In the genomic region with DNA sequence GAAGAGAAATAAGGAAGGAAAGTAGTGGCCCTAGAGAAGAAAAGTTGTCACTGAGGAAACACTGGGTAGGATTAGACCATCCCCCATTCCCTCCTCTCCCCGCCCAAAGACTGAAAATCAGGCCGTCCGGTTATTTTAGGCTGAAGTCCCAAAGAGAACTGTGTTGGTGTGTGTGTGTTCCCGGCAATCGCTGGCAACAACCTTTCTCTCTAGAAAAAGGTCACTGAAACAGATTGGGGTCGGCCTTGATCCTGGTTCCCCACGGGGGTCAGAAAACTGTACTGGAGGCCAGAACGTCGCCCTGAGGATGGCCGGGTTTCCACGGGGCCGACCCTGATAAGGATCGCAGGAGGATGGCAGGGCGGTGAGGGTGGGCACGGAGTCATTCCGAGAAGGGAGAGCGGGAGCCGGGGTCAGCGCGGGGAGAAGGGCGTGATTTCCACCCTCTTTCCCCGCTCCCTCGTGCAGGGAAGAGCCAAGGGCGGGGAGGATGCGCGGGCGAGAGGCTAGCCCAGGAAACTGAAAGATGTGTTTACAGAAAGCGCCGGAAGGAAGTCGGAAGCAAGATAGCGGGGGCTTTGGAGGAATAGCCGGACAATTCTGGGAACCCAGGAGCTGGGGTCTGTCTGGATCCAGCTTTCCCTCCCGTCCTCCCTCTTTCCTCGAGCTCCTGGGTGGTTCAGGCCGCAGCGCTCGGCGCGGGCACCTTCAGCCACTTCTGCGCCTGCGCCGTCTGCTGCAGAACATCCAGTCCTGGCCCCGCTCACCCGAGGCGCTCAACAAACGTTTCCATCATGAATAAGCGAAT, we compare ENCODE assay signal across 8 cellular contexts. TPM values are rescaled to one million over a fixed set of nuclear protein-coding genes. Genes with fewer than 3 reads are reported as not detected.
A peak's percentile ranks its signal among the peaks of the same experiment; 100 is the strongest.
DNase-seq lines count a peak whose midpoint lies in the region; ATAC-seq lines count a peak whose summit lies in the region.

No MANE protein-coding gene starts in this region.

- peak overlapping the region; percentile 87 to 88 (median 87) for H3K4me3 Mint-ChIP-seq in T-cell

- peaks cover 0 to 4% (median 0%) of the 10 kb centered on the region in 3 donors for H3K9me3 Mint-ChIP-seq in T-cell

- peak overlapping the region; percentile 88 to 97 for H3K27ac Mint-ChIP-seq in T-cell

- POLR2A ChIA-PET in T-cell (lab: Charles Lee) = no interaction called here

- DNase-seq in Ammon's horn (ENCODE audit: low spot score) = peak; percentile 60
- peak; percentile 15 to 68 (median 50) for DNase-seq in T-cell
- peak; percentile 28 to 51 for DNase-seq in hippocampal formation (lab: John Stamatoyannopoulos, UW)
- peak; percentile 48 to 65 (median 56) for DNase-seq in stimulated activated CD4-positive, alpha-beta T cell treated with anti-CD3 and anti-CD28 coated beads, Interleukin-12 subunit alpha, Interleukin-12 subunit beta, amount 100 ng/mL, for 48 hours (ENCODE audit: low read depth in 2 of 3, low spot score in 1 of 3)
- no peak for DNase-seq in NCI-H1436 treated with DMSO at 0.1 percent for 48 hours (lab: John Stamatoyannopoulos, UW)
- no peak for DNase-seq in NCI-H1105 treated with DMSO at 0.1 percent for 48 hours (lab: John Stamatoyannopoulos, UW)

- H3K27ac ChIP-seq in adipose tissue (ENCODE audit: low read depth, low read length) = peak overlapping the region; percentile 35

- CTCF ChIA-PET in T-cell (lab: Charles Lee) = no interaction called here

- 3 to 16% (median 5%) methylated on average over 40 to 47 of the region's 47 CpGs for WGBS in adipose tissue, 3 donors

- no peaks in the 10 kb centered on the region for H3K27me3 Mint-ChIP-seq in T-cell

- ATAC-seq in GM21529 (IDR thresholded peaks at IDR 0.05; ENCODE audit: unreplicated experiment) (peak; percentile 77), T-cell (replicated peaks in 1 of 4) (peak; percentile 80 to 89 (median 85))

- H3K36me3 Mint-ChIP-seq in T-cell = no peaks in the 10 kb centered on the region

- peaks cover 15 to 17% (median 15%) of the 10 kb centered on the region in 3 donors for H3K4me1 Mint-ChIP-seq in T-cell

RNA-seq across cellular contexts. Expression of a gene that starts 25.3 kb away (rescaled TPM):
- total RNA-seq in T-cell = 10 to 100 TPM; 20.8 to 33.7 (median 26.2) TPM
- polyA plus RNA-seq in adipose tissue = 10 to 100 TPM in 1 of 3 donors, 1 to 10 TPM in 2; 5.4 to 11.3 (median 6.9) TPM

Comparison
In these comparisons a context has a peak if more than half of its experiments do, and no peak if none do; other contexts are left out.
1. DNase-seq: peak in Ammon's horn (single experiment), T-cell (34 of 34), hippocampal formation (2 of 2) and stimulated activated CD4-positive, alpha-beta T cell treated with anti-CD3 and anti-CD28 coated beads, Interleukin-12 subunit alpha, Interleukin-12 subunit beta, amount 100 ng/mL, for 48 hours (3 of 3); none in NCI-H1436 treated with DMSO at 0.1 percent for 48 hours (single experiment) and NCI-H1105 treated with DMSO at 0.1 percent for 48 hours (single experiment).